Comparison of ENCODE assay signal across 18 cellular contexts in the genomic region with DNA sequence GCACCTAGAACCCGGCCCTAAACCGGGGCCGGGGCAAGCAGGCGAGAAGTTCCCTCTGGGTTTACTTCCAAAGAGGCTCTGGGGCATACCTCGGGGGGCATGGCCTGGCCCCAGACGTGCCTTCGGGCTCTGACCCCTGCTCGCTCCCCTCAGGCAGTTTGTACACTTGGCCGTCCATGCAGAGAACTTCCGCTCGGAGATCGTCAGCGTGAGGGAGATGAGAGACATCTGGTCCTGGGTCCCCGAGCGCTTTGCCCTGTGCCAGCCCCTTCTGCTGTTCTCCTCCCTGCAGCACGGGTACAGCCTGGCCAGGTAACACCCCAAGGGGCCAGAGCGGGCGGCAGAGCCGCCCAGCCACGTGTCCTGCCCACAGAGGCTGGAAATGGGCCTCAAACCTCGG. TPM values are rescaled to one million over a fixed set of nuclear protein-coding genes. Genes with fewer than 3 reads are reported as not detected.
DNase-seq lines count a peak whose midpoint lies in the region; ATAC-seq, FAIRE-seq and TF ChIP-seq lines count a peak whose summit lies in the region.
"Had no signal": no experiment of that assay in that cellular context is flagged by ENCODE, and none has a peak within 500 bp of the region (broad histone marks: within the 10 kb centered on the region; RNA-seq: fewer than 3 reads in every experiment).

No MANE protein-coding gene starts in this region.

- H3K9me3 Mint-ChIP-seq in activated naive CD8-positive, alpha-beta T cell treated with anti-CD3 and anti-CD28 coated beads for 36 hours: no peaks in the 10 kb centered on the region

- WGBS in heart right ventricle, 2 donors: 82 to 83% methylated on average over 21 of the region's 21 CpGs
- 94% methylated on average over 21 of the region's 21 CpGs; no CpG with 5 or more reads in 1 of the 2 experiments for WGBS in H1 (ENCODE audit: extremely low coverage in 1 of 2, insufficient coverage in 1 of 2, insufficient read length in 1 of 2, insufficient replicate concordance in 2 of 2, low coverage in 1 of 2, low lambda C conversion rate in 2 of 2, missing lambda C conversion rate in 1 of 2), 2 experiments
- 92% methylated on average over 21 of the region's 21 CpGs for WGBS in mesenchymal stem cell

- H2BK5ac ChIP-seq in H1 (ENCODE audit: low read depth, low read length) (no peak overlapping the region), mesenchymal stem cell (ENCODE audit: low read depth, low read length, poor library complexity, severe bottlenecking) (no peak overlapping the region)

- H2BK120ac ChIP-seq in H1 (replicated peaks; ENCODE audit: low read depth, low read length) (no peak overlapping the region), mesenchymal stem cell (ENCODE audit: low read depth, low read length) (no peak overlapping the region)

- H3K18ac ChIP-seq in H1 (ENCODE audit: extremely low read depth, low read length): no peak overlapping the region
- no peak overlapping the region for H3K18ac ChIP-seq in mesenchymal stem cell (ENCODE audit: low read depth in 1 of 2, low read length in 2 of 2)

- peak overlapping the region in 8 of 10 donors; percentile 32 to 75 (median 58) for H3K27ac ChIP-seq in heart right ventricle
- no peak overlapping the region for H3K27ac ChIP-seq in H1 (ENCODE audit: low read depth, low read length)
- no peak overlapping the region for H3K27ac ChIP-seq in mesenchymal stem cell (ENCODE audit: low read length, poor library complexity, severe bottlenecking)
- H3K27ac ChIP-seq: SJSA1 had no signal

- H3K27me3 ChIP-seq in heart right ventricle (no peaks in the 10 kb centered on the region), H1 (replicated peaks in 1 of 4; ENCODE audit: control insufficient read depth in 3 of 4, extremely low read depth in 1 of 4, insufficient read depth in 3 of 4, low read length in 3 of 4) (no peaks in the 10 kb centered on the region; a peak in 1 of 7 replicates), mesenchymal stem cell (ENCODE audit: control insufficient read depth in 1 of 2, insufficient read depth in 1 of 2, low read length in 2 of 2) (no peaks in the 10 kb centered on the region)
- H3K27me3 ChIP-seq: MG63, SJSA1 had no signal

- no peak overlapping the region for H3K4me3 Mint-ChIP-seq in activated naive CD8-positive, alpha-beta T cell treated with anti-CD3 and anti-CD28 coated beads for 36 hours
- H3K4me3 Mint-ChIP-seq: CD4-positive, CD25-positive, alpha-beta regulatory T cell had no signal

- H2BK12ac ChIP-seq in H1 (ENCODE audit: low read depth, low read length) (no peak overlapping the region), mesenchymal stem cell (ENCODE audit: low read length in 2 of 2) (no peak overlapping the region)

- H3K4me3 ChIP-seq in heart right ventricle: no peak overlapping the region
- H3K4me3 ChIP-seq in H1 (ENCODE audit: extremely low read depth in 1 of 4, insufficient read depth in 2 of 4, low read depth in 3 of 4, low read length in 4 of 4): no peak overlapping the region
- no peak overlapping the region for H3K4me3 ChIP-seq in mesenchymal stem cell (ENCODE audit: insufficient read depth in 1 of 2, low read depth in 1 of 2, low read length in 2 of 2)
- H3K4me3 ChIP-seq: A549, HAP-1, MG63, SJSA1 had no signal

- H3K9ac ChIP-seq in H1 (replicated peaks in 1 of 4; ENCODE audit: extremely low read depth in 1 of 4, low read depth in 3 of 4, low read length in 3 of 4): no peak overlapping the region
- peak overlapping the region; percentile 7 for H3K9ac ChIP-seq in mesenchymal stem cell (ENCODE audit: low read length)

- POLR2A ChIA-PET in H1 (lab: Charles Lee; ENCODE audit: partially characterized antibody): no interaction called here
- POLR2A ChIA-PET in GM10248 (lab: Yijun Ruan, JAX): no interaction called here

- H2AFZ ChIP-seq in H1 (ENCODE audit: low read length) (no peak overlapping the region), mesenchymal stem cell (ENCODE audit: low read depth, low read length) (no peak overlapping the region)

- H3K79me2 ChIP-seq in H1 (ENCODE audit: control insufficient read depth in 1 of 2, insufficient read depth in 2 of 2, low read length in 2 of 2): no peaks in the 10 kb centered on the region

- H4K8ac ChIP-seq in H1 (ENCODE audit: extremely low read depth, insufficient read depth, low read length): peak overlapping the region; percentile 21; the same call in 1 of the 2 replicates
- no peak overlapping the region for H4K8ac ChIP-seq in mesenchymal stem cell (ENCODE audit: low read length)

- no peak overlapping the region for H2BK15ac ChIP-seq in H1 (ENCODE audit: low read length)
- no peak overlapping the region for H2BK15ac ChIP-seq in mesenchymal stem cell (ENCODE audit: low read depth, poor library complexity, severe bottlenecking)

- no peaks in the 10 kb centered on the region for H3K9me3 ChIP-seq in heart right ventricle
- H3K9me3 ChIP-seq in H1 (ENCODE audit: insufficient read depth in 2 of 2, low read depth in 1 of 2, low read length in 1 of 2): no peaks in the 10 kb centered on the region
- no peaks in the 10 kb centered on the region for H3K9me3 ChIP-seq in mesenchymal stem cell (ENCODE audit: control insufficient read depth, low read length)
- H3K9me3 ChIP-seq: A549, HAP-1, MG63 had no signal

- no peak for TF ChIP-seq CTCF in heart right ventricle (IDR thresholded peaks at IDR 0.05)
- no peak for TF ChIP-seq CTCF in H1 (IDR thresholded peaks at IDR 0.05; ENCODE audit: control extremely low read depth in 1 of 3, insufficient read depth in 1 of 3, low read depth in 1 of 3, low read length in 3 of 3)
- TF ChIP-seq CTCF in GM10248 (IDR thresholded peaks at IDR 0.05; ENCODE audit: control extremely low read depth, extremely low read depth, low read depth, missing control alignments): no peak

- H4K20me1 ChIP-seq in H1 (replicated peaks in 1 of 2; ENCODE audit: control insufficient read depth in 1 of 2, insufficient read depth in 2 of 2, low read length in 2 of 2): peaks cover 2 to 6% of the 10 kb centered on the region in 2 experiments

- H3K14ac ChIP-seq in H1 (ENCODE audit: insufficient read length) (no peak overlapping the region), mesenchymal stem cell (ENCODE audit: low read length in 2 of 2) (no peak overlapping the region)

- H4K5ac ChIP-seq in H1 (ENCODE audit: insufficient read length, low read depth, low read length): no peak overlapping the region

- H3K27ac Mint-ChIP-seq in activated naive CD8-positive, alpha-beta T cell treated with anti-CD3 and anti-CD28 coated beads for 36 hours: no peak overlapping the region

- no peak for TF ChIP-seq EP300 in H1 (IDR thresholded peaks at IDR 0.05; ENCODE audit: borderline replicate concordance in 1 of 2, low read depth in 2 of 2, low read length in 2 of 2)

- H3K4ac ChIP-seq in H1 (replicated peaks; ENCODE audit: insufficient read length, low read depth, low read length) (no peak overlapping the region), mesenchymal stem cell (ENCODE audit: low read depth in 1 of 2, low read length in 2 of 2) (no peak overlapping the region)

- peaks cover 4% of the 10 kb centered on the region for H3K36me3 Mint-ChIP-seq in activated naive CD8-positive, alpha-beta T cell treated with anti-CD3 and anti-CD28 coated beads for 36 hours
- H3K36me3 Mint-ChIP-seq: CD4-positive, CD25-positive, alpha-beta regulatory T cell had no signal

- intact Hi-C loops in heart right ventricle (cut with DNase I) (loop anchor here in 5 of 10 donors (5.0 kb wide), 2 partner anchors 71 to 156 kb away; a partner anchor contains a TSS), cardiac septum (cut with DNase I) (loop anchor here (5.0 kb wide), 1 partner anchor 71 kb away; a partner anchor contains a TSS)

- peaks cover 28 to 57% (median 43%) of the 10 kb centered on the region in 9 donors for H3K4me1 ChIP-seq in heart right ventricle
- H3K4me1 ChIP-seq in H1 (replicated peaks in 1 of 4; ENCODE audit: control insufficient read depth in 3 of 4, insufficient read depth in 4 of 4, low read length in 3 of 4): peaks cover 0 to 16% (median 9%) of the 10 kb centered on the region in 4 experiments; a peak in 6 of 7 replicates
- H3K4me1 ChIP-seq in mesenchymal stem cell (ENCODE audit: control insufficient read depth, insufficient read depth, low read depth, low read length): peaks cover 27% of the 10 kb centered on the region

- CTCF ChIA-PET in H1 (lab: Charles Lee; ENCODE audit: partially characterized antibody): interaction anchor here (0.5 to 1.3 kb wide), 6 partner anchors 8 to 248 kb away, joined by 3 to 4 read pairs (median 4); a partner anchor contains a TSS
- CTCF ChIA-PET in GM10248 (lab: Yijun Ruan, JAX): no interaction called here

- no peak overlapping the region for H3K56ac ChIP-seq in H1 (replicated peaks; ENCODE audit: insufficient read length, low read depth, low read length)

- no peak for TF ChIP-seq RAD21 in H1 (IDR thresholded peaks at IDR 0.05 in 1 of 2, conservative IDR thresholded peaks at IDR 0.05 in 1 of 2; ENCODE audit: low read depth in 2 of 2, low read length in 2 of 2)

- H2AK5ac ChIP-seq in H1 (ENCODE audit: low read depth, low read length): no peak overlapping the region
- H2AK5ac ChIP-seq in mesenchymal stem cell (ENCODE audit: low read length, severe bottlenecking): no peak overlapping the region

- H2BK20ac ChIP-seq in H1 (ENCODE audit: low read length): no peak overlapping the region

- H3K36me3 ChIP-seq in heart right ventricle: peaks cover 0 to 27% (median 0%) of the 10 kb centered on the region in 9 donors
- peaks cover 0 to 15% (median 4%) of the 10 kb centered on the region in 4 experiments; a peak in 4 of 8 replicates for H3K36me3 ChIP-seq in H1 (ENCODE audit: control insufficient read depth in 2 of 4, insufficient read depth in 4 of 4, low read length in 3 of 4)
- peaks cover 24 to 56% of the 10 kb centered on the region in 2 experiments for H3K36me3 ChIP-seq in mesenchymal stem cell (ENCODE audit: control insufficient read depth in 1 of 2, insufficient read depth in 2 of 2, low read depth in 1 of 2, low read length in 2 of 2)

- H3K27me3 Mint-ChIP-seq in activated naive CD8-positive, alpha-beta T cell treated with anti-CD3 and anti-CD28 coated beads for 36 hours: no peaks in the 10 kb centered on the region
- H3K27me3 Mint-ChIP-seq: CD4-positive, CD25-positive, alpha-beta regulatory T cell had no signal

- H3K79me1 ChIP-seq in H1 (ENCODE audit: low read depth, low read length) (no peaks in the 10 kb centered on the region; the same call in 1 of the 2 replicates), mesenchymal stem cell (replicated peaks; ENCODE audit: low read length, poor library complexity, severe bottlenecking) (peaks cover 19% of the 10 kb centered on the region)

- DNase-seq in heart right ventricle (no peak), cardiac septum (ENCODE audit: low spot score) (no peak), H1 (ENCODE audit: low read depth in 1 of 2, low spot score in 2 of 2) (no peak), mesenchymal stem cell (no peak), GM10248 (ENCODE audit: extremely low spot score) (no peak), NCI-H82 (lab: John Stamatoyannopoulos, UW) (no peak), HT-29 (ENCODE audit: low spot score) (no peak)
- DNase-seq in activated naive CD8-positive, alpha-beta T cell treated with anti-CD3 and anti-CD28 coated beads for 36 hours: no peak
- DNase-seq: CD4-positive, CD25-positive, alpha-beta regulatory T cell; IMR-90; Karpas-422; MG63; OCI-M1 had no signal

- H4K91ac ChIP-seq in H1 (replicated peaks; ENCODE audit: insufficient read length, low read length): no peak overlapping the region
- H4K91ac ChIP-seq in mesenchymal stem cell (ENCODE audit: low read length): no peak overlapping the region

- FAIRE-seq in H1 (lab: Jason Lieb, UNC): no peak
- FAIRE-seq: A549 had no signal

- no peak for ATAC-seq in heart right ventricle
- ATAC-seq: A549 had no signal

- H3K23me2 ChIP-seq in H1 (ENCODE audit: low read depth, low read length): no peaks in the 10 kb centered on the region

- H3K4me1 Mint-ChIP-seq in activated naive CD8-positive, alpha-beta T cell treated with anti-CD3 and anti-CD28 coated beads for 36 hours: no peaks in the 10 kb centered on the region

- H3K4me2 ChIP-seq in H1 (ENCODE audit: insufficient read depth in 1 of 2, low read depth in 2 of 2, low read length in 2 of 2) (no peak overlapping the region), mesenchymal stem cell (ENCODE audit: low read length, poor library complexity, severe bottlenecking) (no peak overlapping the region)

- TF ChIP-seq POLR2A in H1 (IDR thresholded peaks at IDR 0.05; ENCODE audit: control extremely low read depth in 1 of 2, low read depth in 2 of 2, low read length in 2 of 2): no peak

- H3K23ac ChIP-seq in H1 (ENCODE audit: insufficient read length) (no peak overlapping the region), mesenchymal stem cell (ENCODE audit: low read length in 2 of 2) (no peak overlapping the region)

RNA-seq across cellular contexts. Expression of a gene that starts 15.7 kb away (rescaled TPM):
- 100 to 1,000 TPM; 104 to 209 (median 130) TPM for total RNA-seq in heart right ventricle
- polyA plus RNA-seq in heart right ventricle: 100 to 1,000 TPM in 1 of 2 donors, 10 to 100 TPM in 1; 58.5 to 243 TPM
- 137 TPM for total RNA-seq in cardiac septum
- total RNA-seq in H1 (2021; fragmentation: NEBNext Ultra II Directional; extraction: Animal tissue kit (Norgen Biotek cat#: 25700)): 176 and 199 TPM in 2 replicates
- polyA plus RNA-seq in H1 (2011; rRNA removed): 125 and 218 TPM in 2 replicates
- 35.7 TPM for polyA plus RNA-seq in H1 (2011; cell fraction: cytosol; rRNA removed)
- 80.2 TPM for polyA plus RNA-seq in H1 (2011; cell fraction: nucleus; rRNA removed)
- polyA plus RNA-seq in H1 (2012, experiment 1 of 2): 161 to 288 TPM (median 238 TPM) in 4 replicates
- polyA plus RNA-seq in H1 (2012, experiment 2 of 2): 371 TPM
- polyA plus RNA-seq in H1 (2013, experiment 1 of 2): 359 TPM
- 478 TPM for polyA plus RNA-seq in H1 (2013, experiment 2 of 2)
- polyA minus RNA-seq in H1 (2011; rRNA and poly(A)+ RNA removed): 15.2 and 20.3 TPM in 2 replicates
- 225 TPM for polyA minus RNA-seq in H1 (2011; cell fraction: cytosol; rRNA and poly(A)+ RNA removed)
- 36.2 TPM for polyA minus RNA-seq in H1 (2011; cell fraction: nucleus; rRNA and poly(A)+ RNA removed)
- 498 TPM for polyA plus RNA-seq in mesenchymal stem cell (2013, experiment 1 of 2)
- 484 TPM for polyA plus RNA-seq in mesenchymal stem cell (2013, experiment 2 of 2)
- total RNA-seq in activated naive CD8-positive, alpha-beta T cell treated with anti-CD3 and anti-CD28 coated beads for 36 hours: 100 to 1,000 TPM; 124 to 125 TPM
- total RNA-seq in HT-29 (2014; rRNA removed; shearing (Covaris generic)): 99.9 and 117 TPM in 2 replicates

RNA-seq across cellular contexts. Expression of a gene that starts 22.1 kb away (rescaled TPM):
- total RNA-seq in heart right ventricle (10 to 100 TPM in 5 of 10 donors, 1 to 10 TPM in 5; 7.1 to 20.1 (median 9.4) TPM), cardiac septum (12.4 TPM)
- polyA plus RNA-seq in heart right ventricle (10 to 100 TPM; 12.2 to 20.8 TPM), H1 (2011; rRNA removed) (54.6 and 77.1 TPM in 2 replicates)
- total RNA-seq in H1 (2021; fragmentation: NEBNext Ultra II Directional; extraction: Animal tissue kit (Norgen Biotek cat#: 25700)): 43.0 and 45.0 TPM in 2 replicates
- polyA plus RNA-seq in H1 (2011; cell fraction: cytosol; rRNA removed): 63.4 TPM
- polyA plus RNA-seq in H1 (2011; cell fraction: nucleus; rRNA removed): 345 TPM
- 36.6 to 63.3 TPM (median 57.3 TPM) in 4 replicates for polyA plus RNA-seq in H1 (2012, experiment 1 of 2)
- 26.8 TPM for polyA plus RNA-seq in H1 (2012, experiment 2 of 2)
- polyA plus RNA-seq in H1 (2013, experiment 1 of 2): 19.9 TPM
- polyA plus RNA-seq in H1 (2013, experiment 2 of 2): 18.3 TPM
- 15.9 and 28.8 TPM in 2 replicates for polyA minus RNA-seq in H1 (2011; rRNA and poly(A)+ RNA removed)
- 36.0 TPM for polyA minus RNA-seq in H1 (2011; cell fraction: cytosol; rRNA and poly(A)+ RNA removed)
- polyA minus RNA-seq in H1 (2011; cell fraction: nucleus; rRNA and poly(A)+ RNA removed): 89.1 TPM
- polyA plus RNA-seq in mesenchymal stem cell (2013, experiment 1 of 2): 24.6 TPM
- 20.6 TPM for polyA plus RNA-seq in mesenchymal stem cell (2013, experiment 2 of 2)
- 10 to 100 TPM; 34.6 to 35.4 TPM for total RNA-seq in activated naive CD8-positive, alpha-beta T cell treated with anti-CD3 and anti-CD28 coated beads for 36 hours
- 112 and 114 TPM in 2 replicates for total RNA-seq in HT-29 (2014; rRNA removed; shearing (Covaris generic))

RNA-seq across cellular contexts. Expression of a gene that starts 23.2 kb away (rescaled TPM):
- total RNA-seq in heart right ventricle: 10 to 100 TPM in 4 of 10 donors, 1 to 10 TPM in 6; 6.2 to 14.9 (median 9.2) TPM
- 1 to 10 TPM; 3.4 to 5.4 TPM for polyA plus RNA-seq in heart right ventricle
- 8.3 TPM for total RNA-seq in cardiac septum
- 18.6 and 21.5 TPM in 2 replicates for total RNA-seq in H1 (2021; fragmentation: NEBNext Ultra II Directional; extraction: Animal tissue kit (Norgen Biotek cat#: 25700))
- polyA plus RNA-seq in H1 (2011; rRNA removed): 8.7 and 13.3 TPM in 2 replicates
- 9.4 TPM for polyA plus RNA-seq in H1 (2011; cell fraction: cytosol; rRNA removed)
- polyA plus RNA-seq in H1 (2011; cell fraction: nucleus; rRNA removed): 22.2 TPM
- 7.7 to 10.3 TPM (median 9.2 TPM) in 4 replicates for polyA plus RNA-seq in H1 (2012, experiment 1 of 2)
- 4.2 TPM for polyA plus RNA-seq in H1 (2012, experiment 2 of 2)
- 7.5 TPM for polyA plus RNA-seq in H1 (2013, experiment 1 of 2)
- polyA plus RNA-seq in H1 (2013, experiment 2 of 2): 7.0 TPM
- 13.1 and 14.6 TPM in 2 replicates for polyA minus RNA-seq in H1 (2011; rRNA and poly(A)+ RNA removed)
- polyA minus RNA-seq in H1 (2011; cell fraction: cytosol; rRNA and poly(A)+ RNA removed): 15.0 TPM
- polyA minus RNA-seq in H1 (2011; cell fraction: nucleus; rRNA and poly(A)+ RNA removed): 13.0 TPM
- polyA plus RNA-seq in mesenchymal stem cell (2013, experiment 1 of 2): 4.9 TPM
- polyA plus RNA-seq in mesenchymal stem cell (2013, experiment 2 of 2): 4.1 TPM
- 10 to 100 TPM; 21.1 to 23.0 TPM for total RNA-seq in activated naive CD8-positive, alpha-beta T cell treated with anti-CD3 and anti-CD28 coated beads for 36 hours
- 16.5 and 16.6 TPM in 2 replicates for total RNA-seq in HT-29 (2014; rRNA removed; shearing (Covaris generic))

RNA-seq across cellular contexts. Expression of a gene that starts 27.0 kb away (rescaled TPM):
- total RNA-seq in heart right ventricle (under 1 TPM in 3 of 10 donors, not detected in 7; 0.12 to 0.18 (median 0.17) TPM), cardiac septum (0.30 TPM)
- polyA plus RNA-seq in heart right ventricle (not detected), H1 (2011; rRNA removed) (0.30 and 0.74 TPM in 2 replicates)
- 0.34 and 0.52 TPM in 2 replicates for total RNA-seq in H1 (2021; fragmentation: NEBNext Ultra II Directional; extraction: Animal tissue kit (Norgen Biotek cat#: 25700))
- 0.32 TPM for polyA plus RNA-seq in H1 (2011; cell fraction: cytosol; rRNA removed)
- 2.5 TPM for polyA plus RNA-seq in H1 (2011; cell fraction: nucleus; rRNA removed)
- 0.08 to 0.20 TPM (median 0.08 TPM) in 3 of 4 replicates, not detected in the other for polyA plus RNA-seq in H1 (2012, experiment 1 of 2)
- polyA plus RNA-seq in H1 (2012, experiment 2 of 2): 0.10 TPM
- polyA plus RNA-seq in H1 (2013, experiment 1 of 2): 0.10 TPM
- 0.15 TPM for polyA plus RNA-seq in H1 (2013, experiment 2 of 2)
- polyA minus RNA-seq in H1 (2011; rRNA and poly(A)+ RNA removed): 0.13 and 0.46 TPM in 2 replicates
- polyA minus RNA-seq in H1 (2011; cell fraction: cytosol; rRNA and poly(A)+ RNA removed): 1.1 TPM
- polyA minus RNA-seq in H1 (2011; cell fraction: nucleus; rRNA and poly(A)+ RNA removed): 4.2 TPM
- 0.14 TPM for polyA plus RNA-seq in mesenchymal stem cell (2013, experiment 1 of 2)
- polyA plus RNA-seq in mesenchymal stem cell (2013, experiment 2 of 2): 0.15 TPM
- not detected for total RNA-seq in activated naive CD8-positive, alpha-beta T cell treated with anti-CD3 and anti-CD28 coated beads for 36 hours
- total RNA-seq in HT-29 (2014; rRNA removed; shearing (Covaris generic)): not detected in 2 replicates
- total RNA-seq: CD4-positive, CD25-positive, alpha-beta regulatory T cell; HT1080; RPMI7951 had no signal
- polyA plus RNA-seq: A549; CD4-positive, CD25-positive, alpha-beta regulatory T cell had no signal

RNA-seq across cellular contexts. Expression of a gene that starts 33.1 kb away (rescaled TPM):
- total RNA-seq in heart right ventricle (not detected), cardiac septum (not detected)
- polyA plus RNA-seq in heart right ventricle (under 1 TPM; 0.20 to 0.44 TPM), H1 (2011; rRNA removed) (0.08 TPM in 1 of 2 replicates, not detected in the other)
- not detected in 2 replicates for total RNA-seq in H1 (2021; fragmentation: NEBNext Ultra II Directional; extraction: Animal tissue kit (Norgen Biotek cat#: 25700))
- polyA plus RNA-seq in H1 (2011; cell fraction: cytosol; rRNA removed): 0.05 TPM
- polyA plus RNA-seq in H1 (2011; cell fraction: nucleus; rRNA removed): 0.11 TPM
- 6.9 to 11.1 TPM (median 8.1 TPM) in 3 of 4 replicates, not detected in the other for polyA plus RNA-seq in H1 (2012, experiment 1 of 2)
- 6.9 TPM for polyA plus RNA-seq in H1 (2012, experiment 2 of 2)
- polyA plus RNA-seq in H1 (2013, experiment 1 of 2): not detected
- not detected for polyA plus RNA-seq in H1 (2013, experiment 2 of 2)
- 0.32 TPM in 1 of 2 replicates, not detected in the other for polyA minus RNA-seq in H1 (2011; rRNA and poly(A)+ RNA removed)
- not detected for polyA minus RNA-seq in H1 (2011; cell fraction: cytosol; rRNA and poly(A)+ RNA removed)
- 3.1 TPM for polyA minus RNA-seq in H1 (2011; cell fraction: nucleus; rRNA and poly(A)+ RNA removed)
- polyA plus RNA-seq in mesenchymal stem cell (2013, experiment 1 of 2): not detected
- not detected for polyA plus RNA-seq in mesenchymal stem cell (2013, experiment 2 of 2)
- not detected for total RNA-seq in activated naive CD8-positive, alpha-beta T cell treated with anti-CD3 and anti-CD28 coated beads for 36 hours
- total RNA-seq in HT-29 (2014; rRNA removed; shearing (Covaris generic)): 0.84 TPM in 1 of 2 replicates, not detected in the other
- total RNA-seq: HT1080, IMR-90, RPMI7951, SJSA1 had no signal
- polyA plus RNA-seq: A549, IMR-90 had no signal

Comparison
In these comparisons a context has a peak if more than half of its experiments do, and no peak if none do; other contexts are left out.
1. H3K27ac ChIP-seq: peak in heart right ventricle (8 of 10); none in H1 (single experiment) and mesenchymal stem cell (single experiment).